Comparison of ENCODE assay signal across 22 cellular contexts in genomic region chr2:1278861-1279260, GRCh38.
"Had no signal": no experiment of that assay in that cellular context is flagged by ENCODE, and none has a peak within 500 bp of the region (broad histone marks: within the 10 kb centered on the region; RNA-seq: fewer than 3 reads in every experiment).

No MANE protein-coding gene starts in this region.

- H3K4me1 ChIP-seq: colonic mucosa, foreskin keratinocyte, left lung, psoas muscle, suprapubic skin, transverse colon, upper lobe of right lung had no signal

- H3K36me3 ChIP-seq: colonic mucosa, gastroesophageal sphincter, heart left ventricle, left lung, sigmoid colon, suprapubic skin, transverse colon, upper lobe of right lung, uterus had no signal

- DNase-seq: colonic mucosa; effector CD8-positive, alpha-beta T cell; endodermal cell; foreskin keratinocyte; heart left ventricle; left cardiac atrium; left lung; mesenchymal stem cell; mucosa of descending colon; naive B cell; psoas muscle; right cardiac atrium; sigmoid colon; stimulated activated naive CD4-positive, alpha-beta T cell; stimulated activated naive CD8-positive, alpha-beta T cell treated with anti-CD3 and anti-CD28 coated beads, Interleukin-15, amount 100 ng/mL, for 72 hours; transverse colon; upper lobe of right lung; uterus had no signal

- H3K4me3 ChIP-seq: colonic mucosa, gastroesophageal sphincter, heart left ventricle, hepatocyte, left lung, mucosa of descending colon, psoas muscle, sigmoid colon, suprapubic skin, transverse colon, upper lobe of right lung, uterus had no signal

- ATAC-seq: esophagus mucosa; foreskin keratinocyte; gastroesophageal sphincter; heart left ventricle; left cardiac atrium; left lung; mucosa of descending colon; psoas muscle; right cardiac atrium; stimulated activated naive CD8-positive, alpha-beta T cell treated with anti-CD3 and anti-CD28 coated beads, Interleukin-15, amount 100 ng/mL, for 72 hours; upper lobe of right lung had no signal

- H3K27me3 ChIP-seq: colonic mucosa, foreskin keratinocyte, hepatocyte, transverse colon, upper lobe of right lung, uterus had no signal

- H3K9me3 ChIP-seq: colonic mucosa, psoas muscle, suprapubic skin, transverse colon, uterus had no signal
